In genomic region chr6:109383438-109383940, GRCh38 we compare ENCODE assay signal across 8 cellular contexts. TPM values are rescaled to one million over a fixed set of nuclear protein-coding genes. Genes with fewer than 3 reads are reported as not detected.
DNase-seq lines count a peak whose midpoint lies in the region; ATAC-seq and TF ChIP-seq lines count a peak whose summit lies in the region.

No MANE protein-coding gene starts in this region.

- peaks cover 29% of the 10 kb centered on the region for H3K4me1 Mint-ChIP-seq in GM23338

- H3K4me1 ChIP-seq in GM23338 (ENCODE audit: insufficient read depth) (peaks cover 18% of the 10 kb centered on the region), SJSA1 (replicated peaks) (peaks cover 30% of the 10 kb centered on the region), fibroblast of lung (ENCODE audit: control insufficient read depth, extremely low read depth, insufficient read depth, low read length) (peaks cover 4% of the 10 kb centered on the region), sigmoid colon (peaks cover 0 to 39% (median 30%) of the 10 kb centered on the region in 4 donors)

- peak overlapping the region; percentile 99 for H3K9ac ChIP-seq in fibroblast of lung (ENCODE audit: insufficient read depth, low read length)

- H3K27ac ChIP-seq in GM23338 (ENCODE audit: low read depth) = peak overlapping the region; percentile 88; the same call in 1 of the 2 replicates
- H3K27ac ChIP-seq in SJSA1 = peak overlapping the region; percentile 99
- H3K27ac ChIP-seq in fibroblast of lung (ENCODE audit: insufficient read depth, low read length) = peak overlapping the region; percentile 100
- H3K27ac ChIP-seq in sigmoid colon = peak overlapping the region; percentile 93 to 100 (median 99)

- H3F3A ChIP-seq in GM23338 (replicated peaks; ENCODE audit: low read depth) = no peaks in the 10 kb centered on the region

- intact Hi-C loops in sigmoid colon (cut with DNase I) = loop anchor here (1.0 to 10.0 kb wide), 6 partner anchors 57 to 1889 kb away; partner anchors contain the start of genes PPIL6, SESN1, SMPD2 and SOBP

- H3K4me2 ChIP-seq in GM23338 (peak overlapping the region; percentile 82), fibroblast of lung (ENCODE audit: extremely low read depth, insufficient read depth, low read length) (peak overlapping the region; percentile 100)

- no peak for TF ChIP-seq EP300 in sigmoid colon (IDR thresholded peaks at IDR 0.05)

- TF ChIP-seq POLR2A in sigmoid colon (IDR thresholded peaks at IDR 0.05) = no peak

- TF ChIP-seq CTCF in GM23338 (conservative IDR thresholded peaks at IDR 0.05; ENCODE audit: low read depth in 2 of 2) (no peak; a peak in 1 of 4 replicates), fibroblast of lung (conservative IDR thresholded peaks at IDR 0.05 in 1 of 2, IDR thresholded peaks at IDR 0.05 in 1 of 2; ENCODE audit: low read depth in 1 of 2, low read length in 2 of 2) (no peak), sigmoid colon (IDR thresholded peaks at IDR 0.05) (peak in 1 of 4 experiments; percentile 3)

- H3K36me3 ChIP-seq in GM23338 (ENCODE audit: insufficient read depth) = no peaks in the 10 kb centered on the region
- peaks cover 24% of the 10 kb centered on the region for H3K36me3 ChIP-seq in SJSA1
- H3K36me3 ChIP-seq in fibroblast of lung (ENCODE audit: control insufficient read depth, insufficient read depth, low read length) = peaks cover 2% of the 10 kb centered on the region
- peaks cover 0 to 3% (median 0%) of the 10 kb centered on the region in 4 donors for H3K36me3 ChIP-seq in sigmoid colon

- ATAC-seq in GM23338 (no peak), GM19397 (IDR thresholded peaks at IDR 0.05; ENCODE audit: unreplicated experiment) (no peak), GM18858 (IDR thresholded peaks at IDR 0.05; ENCODE audit: unreplicated experiment) (no peak)

- H3K4me3 ChIP-seq in GM23338 (peak overlapping the region; percentile 78), SJSA1 (peak overlapping the region; percentile 90), fibroblast of lung (replicated peaks in 1 of 4; ENCODE audit: control extremely low read depth in 1 of 4, insufficient read depth in 1 of 4, low read depth in 3 of 4, low read length in 4 of 4) (peak overlapping the region; percentile 84 to 95 (median 90)), sigmoid colon (peak overlapping the region; percentile 70 to 99 (median 92))

- H3K27me3 Mint-ChIP-seq in GM23338 (ENCODE audit: insufficient read depth, low read depth, poor library complexity) = peaks cover 10% of the 10 kb centered on the region

- DNase-seq in GM23338 (ENCODE audit: low spot score) = no peak
- peak in 1 of 2 experiments; percentile 18 for DNase-seq in SJSA1 (ENCODE audit: low read depth in 1 of 2, low spot score in 2 of 2)
- DNase-seq in fibroblast of lung (ENCODE audit: low read depth in 2 of 2) = no peak
- DNase-seq in sigmoid colon = no peak
- no peak for DNase-seq in stimulated activated CD4-positive, alpha-beta T cell treated with anti-CD3 and anti-CD28 coated beads, Interleukin-15, amount 100 ng/mL, for 24 hours
- no peak for DNase-seq in effector CD4-positive, alpha-beta T cell

- H3K27ac Mint-ChIP-seq in GM23338 = peak overlapping the region; percentile 100

- peaks cover 4% of the 10 kb centered on the region; the same call in 2 of the 3 replicates for H3K36me3 Mint-ChIP-seq in GM23338 (ENCODE audit: low read depth)

- peak overlapping the region; percentile 89 for H3K4me3 Mint-ChIP-seq in GM23338

- H4K20me1 ChIP-seq in GM23338 (replicated peaks; ENCODE audit: insufficient read depth) (peaks cover 24% of the 10 kb centered on the region), fibroblast of lung (ENCODE audit: control insufficient read depth, extremely low read depth, insufficient read depth, low read length) (peaks cover 2% of the 10 kb centered on the region)

- no peak overlapping the region for H2AFZ ChIP-seq in GM23338
- peak overlapping the region; percentile 25 for H2AFZ ChIP-seq in fibroblast of lung (ENCODE audit: low read length)

- H3K9me3 ChIP-seq in SJSA1 (replicated peaks) (no peaks in the 10 kb centered on the region), fibroblast of lung (ENCODE audit: control insufficient read depth, insufficient read depth, low read depth, low read length) (no peaks in the 10 kb centered on the region), sigmoid colon (no peaks in the 10 kb centered on the region)

- H3K9me2 ChIP-seq in GM23338 (ENCODE audit: insufficient read depth) = no peaks in the 10 kb centered on the region

- H3K27me3 ChIP-seq in GM23338 (ENCODE audit: insufficient read depth) (no peaks in the 10 kb centered on the region), SJSA1 (replicated peaks) (no peaks in the 10 kb centered on the region), fibroblast of lung (ENCODE audit: control insufficient read depth, insufficient read depth, low read length) (no peaks in the 10 kb centered on the region), sigmoid colon (no peaks in the 10 kb centered on the region)

- WGBS in sigmoid colon, 2 donors = 5 to 19% methylated on average over 5 of the region's 5 CpGs

- no peaks in the 10 kb centered on the region for H3K9me3 Mint-ChIP-seq in GM23338

- H3K79me2 ChIP-seq in GM23338 (replicated peaks; ENCODE audit: insufficient read depth) = peaks cover 33% of the 10 kb centered on the region
- peaks cover 34% of the 10 kb centered on the region for H3K79me2 ChIP-seq in fibroblast of lung (ENCODE audit: control insufficient read depth, insufficient read depth, low read length)

TF ChIP-seq in GM23338, 12 proteins besides CTCF, POLR2A, EP300 and RAD21:
- TF ChIP-seq ZNF331 (CRISPR knock-in tag; IDR thresholded peaks at IDR 0.05; ENCODE audit: low read depth) = no peak

RNA-seq across cellular contexts. Expression of gene CD164, which starts 1.2 kb away (rescaled TPM):
- total RNA-seq in GM23338 (2014; rRNA removed; shearing (Covaris generic)) = 81.0 and 103 TPM in 2 replicates
- 64.4 and 83.8 TPM in 2 replicates for polyA plus RNA-seq in GM23338 (2016; fragmentation: Nextera tagmentation; extraction: Ambion mirVana)
- total RNA-seq in SJSA1 (2014; rRNA removed; shearing (Covaris generic)) = 188 and 193 TPM in 2 replicates
- 171 and 232 TPM in 2 replicates for total RNA-seq in fibroblast of lung
- polyA plus RNA-seq in fibroblast of lung = 254 and 280 TPM in 2 replicates
- 194 and 203 TPM in 2 replicates for polyA plus RNA-seq in fibroblast of lung (2012)
- polyA minus RNA-seq in fibroblast of lung (ENCODE audit: low replicate concordance) = 82.4 and 85.4 TPM in 2 replicates
- total RNA-seq in sigmoid colon = 100 to 1,000 TPM; 142 to 192 (median 179) TPM
- polyA plus RNA-seq in sigmoid colon = 100 to 1,000 TPM; 154 to 186 (median 164) TPM

RNA-seq across cellular contexts. Expression of gene PPIL6, which starts 56.9 kb away (rescaled TPM):
- total RNA-seq in GM23338 (2014; rRNA removed; shearing (Covaris generic)) = 1.5 and 1.7 TPM in 2 replicates
- 0.54 and 1.7 TPM in 2 replicates for polyA plus RNA-seq in GM23338 (2016; fragmentation: Nextera tagmentation; extraction: Ambion mirVana)
- total RNA-seq in SJSA1 (2014; rRNA removed; shearing (Covaris generic)) = 0.29 TPM in 1 of 2 replicates, not detected in the other
- total RNA-seq in fibroblast of lung = 5.0 and 8.5 TPM in 2 replicates
- polyA plus RNA-seq in fibroblast of lung = 0.78 and 1.1 TPM in 2 replicates
- polyA plus RNA-seq in fibroblast of lung (2012) = 0.23 and 0.49 TPM in 2 replicates
- polyA minus RNA-seq in fibroblast of lung (ENCODE audit: low replicate concordance) = 0.30 TPM in 1 of 2 replicates, not detected in the other
- total RNA-seq in sigmoid colon = 10 to 100 TPM in 1 of 4 donors, 1 to 10 TPM in 3; 1.4 to 10.2 (median 4.3) TPM
- polyA plus RNA-seq in sigmoid colon = 1 to 10 TPM in 1 of 3 donors, under 1 TPM in 2; 0.44 to 1.4 (median 0.60) TPM

RNA-seq across cellular contexts. Expression of gene SMPD2, which starts 57.0 kb away (rescaled TPM):
- total RNA-seq in GM23338 (2014; rRNA removed; shearing (Covaris generic)) = 10.9 and 12.6 TPM in 2 replicates
- polyA plus RNA-seq in GM23338 (2016; fragmentation: Nextera tagmentation; extraction: Ambion mirVana) = 4.9 and 5.6 TPM in 2 replicates
- 6.0 and 9.9 TPM in 2 replicates for total RNA-seq in SJSA1 (2014; rRNA removed; shearing (Covaris generic))
- total RNA-seq in fibroblast of lung = 7.9 and 8.2 TPM in 2 replicates
- 5.4 and 5.5 TPM in 2 replicates for polyA plus RNA-seq in fibroblast of lung
- 5.2 and 5.3 TPM in 2 replicates for polyA plus RNA-seq in fibroblast of lung (2012)
- 14.0 and 24.2 TPM in 2 replicates for polyA minus RNA-seq in fibroblast of lung (ENCODE audit: low replicate concordance)
- total RNA-seq in sigmoid colon = 10 to 100 TPM in 1 of 4 donors, 1 to 10 TPM in 3; 2.4 to 18.3 (median 6.6) TPM
- 10 to 100 TPM; 14.4 to 19.2 (median 16.6) TPM for polyA plus RNA-seq in sigmoid colon
